In genomic region chr1:196603651-196604050, GRCh38 we compare ENCODE assay signal across 28 cellular contexts. TPM values are rescaled to one million over a fixed set of nuclear protein-coding genes. Genes with fewer than 3 reads are reported as not detected.
"Had no signal": no experiment of that assay in that cellular context is flagged by ENCODE, and none has a peak within 500 bp of the region (broad histone marks: within the 10 kb centered on the region; RNA-seq: fewer than 3 reads in every experiment).

No MANE protein-coding gene starts in this region.

- H3K4me1 ChIP-seq: lower lobe of right lung, pancreas had no signal

- DNase-seq: heart left ventricle; hypothalamus; immature natural killer cell; left ventricle myocardium superior; lower lobe of right lung; mammary epithelial cell; mesenchymal stem cell; naive thymus-derived CD8-positive, alpha-beta T cell; nucleus accumbens; pancreas; retina; right cardiac atrium; sigmoid colon; small intestine; spleen; stimulated activated CD4-positive, alpha-beta T cell treated with anti-CD3 and anti-CD28 coated beads, Interleukin-4, amount 100 ng/mL, for 24 hours; stimulated activated naive CD4-positive, alpha-beta T cell; tibial artery; trophoblast cell; upper lobe of right lung had no signal

- H3K36me3 Mint-ChIP-seq: immature natural killer cell; stimulated activated effector memory CD8-positive, alpha-beta T cell treated with anti-CD3 and anti-CD28 coated beads, Interleukin-12 subunit alpha, Interleukin-12 subunit beta, amount 100 ng/mL, for 72 hours had no signal

- H3K4me1 Mint-ChIP-seq: immature natural killer cell had no signal

- H3K4me3 Mint-ChIP-seq: immature natural killer cell; naive thymus-derived CD8-positive, alpha-beta T cell; nephron; neural crest cell; stimulated activated effector memory CD8-positive, alpha-beta T cell treated with anti-CD3 and anti-CD28 coated beads, Interleukin-12 subunit alpha, Interleukin-12 subunit beta, amount 100 ng/mL, for 72 hours; stimulated activated naive CD8-positive, alpha-beta T cell treated with anti-CD3 and anti-CD28 coated beads, Interleukin-15, Interleukin-2, amounts not matched to agents 100 ng/mL and 50 ng/mL, for 24 hours had no signal

- FAIRE-seq: islet of Langerhans, small intestine, urothelium cell line had no signal

- H3K4me3 ChIP-seq: heart left ventricle, lower lobe of right lung, pancreas, sigmoid colon, spleen, suprapubic skin, thoracic aorta, tibial artery, upper lobe of right lung had no signal

- H3K27me3 ChIP-seq: sigmoid colon, tibial artery had no signal

- H3K27ac Mint-ChIP-seq: immature natural killer cell; naive thymus-derived CD8-positive, alpha-beta T cell; nephron; stimulated activated effector memory CD8-positive, alpha-beta T cell treated with anti-CD3 and anti-CD28 coated beads, Interleukin-12 subunit alpha, Interleukin-12 subunit beta, amount 100 ng/mL, for 72 hours; stimulated activated naive CD8-positive, alpha-beta T cell treated with anti-CD3 and anti-CD28 coated beads, Interleukin-15, Interleukin-2, amounts not matched to agents 100 ng/mL and 50 ng/mL, for 24 hours had no signal

- H3K27ac ChIP-seq: heart left ventricle, lower lobe of right lung, pancreas, sigmoid colon, spleen, suprapubic skin, thoracic aorta, tibial artery, upper lobe of right lung had no signal

- H3K36me3 ChIP-seq: heart left ventricle, lower lobe of right lung, pancreas, sigmoid colon, spleen, suprapubic skin, thoracic aorta, tibial artery, upper lobe of right lung had no signal

- ATAC-seq: heart left ventricle; left ventricle myocardium superior; lower lobe of right lung; naive thymus-derived CD8-positive, alpha-beta T cell; pancreas; right cardiac atrium; stimulated activated effector memory CD8-positive, alpha-beta T cell treated with anti-CD3 and anti-CD28 coated beads, Interleukin-12 subunit alpha, Interleukin-12 subunit beta, amount 100 ng/mL, for 72 hours; upper lobe of right lung had no signal

- H3K9me3 ChIP-seq: heart left ventricle, lower lobe of right lung, pancreas, sigmoid colon, spleen, suprapubic skin, thoracic aorta, tibial artery, upper lobe of right lung had no signal

- H3K9me3 Mint-ChIP-seq: nephron; stimulated activated effector memory CD8-positive, alpha-beta T cell treated with anti-CD3 and anti-CD28 coated beads, Interleukin-12 subunit alpha, Interleukin-12 subunit beta, amount 100 ng/mL, for 72 hours; stimulated activated naive CD8-positive, alpha-beta T cell treated with anti-CD3 and anti-CD28 coated beads, Interleukin-15, Interleukin-2, amounts not matched to agents 100 ng/mL and 50 ng/mL, for 24 hours had no signal

RNA-seq across cellular contexts. Expression of gene KCNT2, which starts 4.6 kb away (rescaled TPM):
- total RNA-seq: naive thymus-derived CD8-positive, alpha-beta T cell had no signal

RNA-seq across cellular contexts. Expression of gene CFH, which starts 48.2 kb away (rescaled TPM):
- total RNA-seq: neural crest cell had no signal
